In genomic region chr3:24518990-24519367, GRCh38 we compare ENCODE assay signal across 2 cellular contexts.
TF ChIP-seq lines count a peak whose summit lies in the region.

No MANE protein-coding gene starts in this region.

TF ChIP-seq in HEK293, 187 proteins besides CTCF, POLR2A, EP300 and RAD21:
- no peak for TF ChIP-seq ZNF768 (tag by site-specific recombination; IDR thresholded peaks at IDR 0.05)
- peak; percentile 77 for TF ChIP-seq EGR2 (tag by site-specific recombination; IDR thresholded peaks at IDR 0.05; ENCODE audit: low read depth)
- TF ChIP-seq ZBTB20 (tag by site-specific recombination; IDR thresholded peaks at IDR 0.05) = peak; percentile 53
- peak; percentile 53 for TF ChIP-seq ZFHX2 (tag by site-specific recombination; conservative IDR thresholded peaks at IDR 0.05)
- TF ChIP-seq MEIS1 (CRISPR knock-in tag; IDR thresholded peaks at IDR 0.05; ENCODE audit: borderline replicate concordance) = no peak

TF ChIP-seq in K562, 482 proteins besides CTCF, POLR2A, EP300 and RAD21:
- TF ChIP-seq FOXJ3 (CRISPR knock-in tag; IDR thresholded peaks at IDR 0.05) (0 out of 2 replicates have a peak, but pooled peaks have one; percentile 13), SMAD1 (IDR thresholded peaks at IDR 0.05; ENCODE audit: low read depth, low read length, partially characterized antibody) (no peak), KDM1A (IDR thresholded peaks at IDR 0.05) (peak; percentile 28 to 48; a peak in 1 of 4 replicates), PTBP1 (IDR thresholded peaks at IDR 0.05; ENCODE audit: low read depth, low read length) (no peak), ZFP1 (CRISPR knock-in tag; IDR thresholded peaks at IDR 0.05) (no peak), CHAMP1 (IDR thresholded peaks at IDR 0.05) (no peak), CBX2 (IDR thresholded peaks at IDR 0.05; ENCODE audit: insufficient read depth, low read length, poor library complexity, severe bottlenecking) (no peak), ZNF830 (CRISPR knock-in tag; IDR thresholded peaks at IDR 0.05) (no peak), ZNF24 (IDR thresholded peaks at IDR 0.05) (no peak)
